6 cellular contexts compared by ENCODE assay signal in genomic region chr1:1325288-1326074, GRCh38. TPM values are rescaled to one million over a fixed set of nuclear protein-coding genes. Genes with fewer than 3 reads are reported as not detected.
A peak's percentile ranks its signal among the peaks of the same experiment; 100 is the strongest.
DNase-seq lines count a peak whose midpoint lies in the region; ATAC-seq, FAIRE-seq and TF ChIP-seq lines count a peak whose summit lies in the region.

No MANE protein-coding gene starts in this region.

- no peak for FAIRE-seq in pancreas (lab: Jason Lieb, UNC)

- 85% methylated on average over 16 of the region's 16 CpGs for WGBS in HUES64
- 13 to 15% methylated on average over 13 to 16 of the region's 16 CpGs for WGBS in pancreas, 2 donors

- ATAC-seq in pancreas (peak; percentile 49 to 67 (median 60)), HG02840 (IDR thresholded peaks at IDR 0.05; ENCODE audit: low FRiP score, unreplicated experiment) (no peak)

- H3K36me3 ChIP-seq in HUES64 (ENCODE audit: insufficient read depth, low read length) (peaks cover 4% of the 10 kb centered on the region; the same call in 1 of the 2 replicates), pancreas (no peaks in the 10 kb centered on the region)

- TF ChIP-seq CTCF in choroid plexus epithelial cell (conservative IDR thresholded peaks at IDR 0.05; ENCODE audit: low read depth, low read length), result no peak
- TF ChIP-seq CTCF in pancreas (IDR thresholded peaks at IDR 0.05), result no peak

- H3K4me3 ChIP-seq in HUES64 (ENCODE audit: low read length) (peak overlapping the region; percentile 99), choroid plexus epithelial cell (ENCODE audit: low read depth, low read length) (peak overlapping the region; percentile 88), pancreas (peak overlapping the region; percentile 93 to 99 (median 97))

- H3K27me3 ChIP-seq in HUES64 (ENCODE audit: insufficient read depth, low read length) (no peaks in the 10 kb centered on the region), pancreas (no peaks in the 10 kb centered on the region)

- H3K27ac ChIP-seq in HUES64 (ENCODE audit: low read depth, low read length) (peak overlapping the region; percentile 62), pancreas (peak overlapping the region; percentile 81 to 90 (median 84))

- H3K9me3 ChIP-seq in HUES64 (ENCODE audit: insufficient read depth, low read depth, low read length), result no peaks in the 10 kb centered on the region
- no peaks in the 10 kb centered on the region for H3K9me3 ChIP-seq in pancreas

- peak overlapping the region; percentile 84 for H3K9ac ChIP-seq in HUES64 (ENCODE audit: low read depth, low read length)

- DNase-seq in choroid plexus epithelial cell (ENCODE audit: low read depth), result no peak
- peak in 1 of 6 donors; percentile 73 for DNase-seq in pancreas
- no peak for DNase-seq in hypothalamus (lab: John Stamatoyannopoulos, UW)
- DNase-seq in SW 1271 (lab: John Stamatoyannopoulos, UW), result no peak

- intact Hi-C loops in pancreas (cut with DNase I), result no loop called here

- peaks cover 5% of the 10 kb centered on the region; the same call in 1 of the 2 replicates for H3K4me1 ChIP-seq in HUES64 (ENCODE audit: insufficient read depth, low read length)
- H3K4me1 ChIP-seq in pancreas, result peaks cover 6 to 19% (median 18%) of the 10 kb centered on the region in 3 donors

RNA-seq across cellular contexts. Expression of gene CPTP, which starts 0.9 kb away (rescaled TPM):
- polyA plus RNA-seq in HUES64 (2013, experiment 1 of 2), result 10.1 TPM
- 10.2 TPM for polyA plus RNA-seq in HUES64 (2013, experiment 2 of 2)
- total RNA-seq in pancreas, result 10 to 100 TPM in 5 of 6 donors, 1 to 10 TPM in 1; 8.0 to 14.8 (median 10.7) TPM
- 10 to 100 TPM; 11.3 to 22.0 TPM for polyA plus RNA-seq in pancreas

RNA-seq across cellular contexts. Expression of gene INTS11, which starts 1.0 kb away (rescaled TPM):
- 74.1 TPM for polyA plus RNA-seq in HUES64 (2013, experiment 1 of 2)
- 76.3 TPM for polyA plus RNA-seq in HUES64 (2013, experiment 2 of 2)
- total RNA-seq in pancreas, result 10 to 100 TPM; 33.4 to 60.5 (median 56.8) TPM
- polyA plus RNA-seq in pancreas, result 100 to 1,000 TPM; 268 to 311 TPM

RNA-seq across cellular contexts. Expression of gene TAS1R3, which starts 5.6 kb away (rescaled TPM):
- 0.10 TPM for polyA plus RNA-seq in HUES64 (2013, experiment 1 of 2)
- polyA plus RNA-seq in HUES64 (2013, experiment 2 of 2), result 0.13 TPM
- under 1 TPM; 0.04 to 0.41 (median 0.08) TPM for total RNA-seq in pancreas
- under 1 TPM; 0.21 to 0.34 TPM for polyA plus RNA-seq in pancreas

RNA-seq across cellular contexts. Expression of gene PUSL1, which starts 17.1 kb away (rescaled TPM):
- polyA plus RNA-seq in HUES64 (2013, experiment 1 of 2), result 26.3 TPM
- 26.3 TPM for polyA plus RNA-seq in HUES64 (2013, experiment 2 of 2)
- total RNA-seq in pancreas, result 10 to 100 TPM in 2 of 6 donors, 1 to 10 TPM in 4; 7.5 to 11.3 (median 9.7) TPM
- 10 to 100 TPM; 14.6 to 23.2 TPM for polyA plus RNA-seq in pancreas

RNA-seq across cellular contexts. Expression of gene ACAP3, which starts 17.8 kb away (rescaled TPM):
- polyA plus RNA-seq in HUES64 (2013, experiment 1 of 2), result 16.2 TPM
- 18.1 TPM for polyA plus RNA-seq in HUES64 (2013, experiment 2 of 2)
- total RNA-seq in pancreas, result 10 to 100 TPM; 15.2 to 31.4 (median 18.7) TPM
- 100 to 1,000 TPM in 1 of 2 donors, 10 to 100 TPM in 1; 76.0 to 133 TPM for polyA plus RNA-seq in pancreas
